In the genomic region with DNA sequence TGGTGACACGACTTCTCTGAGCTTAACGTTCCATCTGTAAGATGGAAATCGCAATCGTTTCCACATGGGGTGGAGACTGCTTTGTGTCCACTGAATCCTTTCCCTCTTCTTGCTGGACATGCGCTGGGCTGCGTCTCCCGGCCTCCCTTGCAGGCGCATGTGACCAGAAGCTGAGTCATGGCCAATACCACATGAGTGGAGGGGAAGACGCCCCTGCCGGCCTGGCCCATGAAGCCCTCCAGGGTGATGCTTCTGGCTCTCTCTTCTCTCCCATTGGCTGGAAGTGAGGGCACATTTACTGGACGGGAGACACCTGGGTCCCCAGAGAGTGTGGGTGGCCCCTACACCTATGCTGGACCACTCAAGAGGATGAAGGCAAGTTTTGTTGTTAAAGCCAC, we compare ENCODE assay signal across 6 cellular contexts.
"Had no signal": no experiment of that assay in that cellular context is flagged by ENCODE, and none has a peak within 500 bp of the region (broad histone marks: within the 10 kb centered on the region; RNA-seq: fewer than 3 reads in every experiment).

No MANE protein-coding gene starts in this region.

- ATAC-seq: GM23338 had no signal

- H3K4me2 ChIP-seq: GM23338 had no signal

- H3K4me3 ChIP-seq: GM23338 had no signal

- DNase-seq: H9, HCEC 1CT had no signal

- H2AFZ ChIP-seq: GM23338 had no signal

- FAIRE-seq: H1, H54 had no signal

- H3K27ac Mint-ChIP-seq: GM23338, H9, IgD-negative memory B cell had no signal
